In genomic region chr10:22325948-22326702, GRCh38 we compare ENCODE assay signal across 8 cellular contexts. TPM values are rescaled to one million over a fixed set of nuclear protein-coding genes. Genes with fewer than 3 reads are reported as not detected.
A peak's percentile ranks its signal among the peaks of the same experiment; 100 is the strongest.
DNase-seq lines count a peak whose midpoint lies in the region; ATAC-seq and TF ChIP-seq lines count a peak whose summit lies in the region.

No MANE protein-coding gene starts in this region.

- H4K91ac ChIP-seq in IMR-90 (ENCODE audit: insufficient read depth, low read depth, low read length): no peak overlapping the region

- H3K27ac ChIP-seq in IMR-90 (ENCODE audit: insufficient read depth, low read length) (peak overlapping the region; percentile 36), colonic mucosa (peak overlapping the region; percentile 26)

- H3K27me3 ChIP-seq in BE2C (peaks cover 13% of the 10 kb centered on the region), IMR-90 (ENCODE audit: control insufficient read depth, insufficient read depth, low read length) (peaks cover 21% of the 10 kb centered on the region), colonic mucosa (peaks cover 10% of the 10 kb centered on the region)

- peaks cover 8% of the 10 kb centered on the region for H3K36me3 Mint-ChIP-seq in natural killer cell treated with Interleukin-12 subunit alpha and Interleukin-12 subunit beta and Interleukin-15 and Interleukin-18, amount 100 ng/mL, for 72 hours

- peak overlapping the region; percentile 83 for H3K4me3 Mint-ChIP-seq in natural killer cell treated with Interleukin-12 subunit alpha and Interleukin-12 subunit beta and Interleukin-15 and Interleukin-18, amount 100 ng/mL, for 72 hours

- H3K4me2 ChIP-seq in IMR-90 (ENCODE audit: low read depth, low read length): peak overlapping the region; percentile 82

- intact Hi-C loops in IMR-90 (cut with micrococcal nuclease): loop anchor here (1.0 to 10.0 kb wide), 4 partner anchors 111 to 814 kb away; no protein-coding TSS in a partner anchor
- intact Hi-C loops in colonic mucosa (cut with DNase I): loop anchor here (5.0 to 10.0 kb wide), 2 partner anchors 324 to 801 kb away; partner anchors contain the start of genes DNAJC1 and SKIDA1

- peak overlapping the region; percentile 26; the same call in 1 of the 2 replicates for H3K56ac ChIP-seq in IMR-90 (ENCODE audit: extremely low read depth, insufficient read depth, low read length)

- ATAC-seq in IMR-90 (ENCODE audit: low read depth) (peak; percentile 4), HG03432 (IDR thresholded peaks at IDR 0.05; ENCODE audit: unreplicated experiment) (no peak), HG03280 (IDR thresholded peaks at IDR 0.05; ENCODE audit: unreplicated experiment) (no peak)
- no peak for ATAC-seq in natural killer cell treated with Interleukin-12 subunit alpha and Interleukin-12 subunit beta and Interleukin-15 and Interleukin-18, amount 100 ng/mL, for 72 hours

- no TSS peak for BruUV-seq in IMR-90 (replicated peaks; lab: Mats Ljungman, UMichigan)

- H3K27ac Mint-ChIP-seq in natural killer cell treated with Interleukin-12 subunit alpha and Interleukin-12 subunit beta and Interleukin-15 and Interleukin-18, amount 100 ng/mL, for 72 hours: peak overlapping the region; percentile 25 to 43

- dilution Hi-C loops in IMR-90 (cut with HindIII; ENCODE audit: low sequenced_read_pairs, unreplicated experiment): no loop called here

- no peak overlapping the region for H2BK120ac ChIP-seq in IMR-90 (ENCODE audit: low read depth, low read length)

- no peaks in the 10 kb centered on the region for H3K9me3 Mint-ChIP-seq in natural killer cell treated with Interleukin-12 subunit alpha and Interleukin-12 subunit beta and Interleukin-15 and Interleukin-18, amount 100 ng/mL, for 72 hours

- TF ChIP-seq CTCF in BE2C (IDR thresholded peaks at IDR 0.05; ENCODE audit: low read depth, low read length) (no peak), IMR-90 (conservative IDR thresholded peaks at IDR 0.05; ENCODE audit: low read depth, low read length) (no peak), colonic mucosa (IDR thresholded peaks at IDR 0.05) (no peak), GM10248 (IDR thresholded peaks at IDR 0.05; ENCODE audit: control extremely low read depth, extremely low read depth, low read depth, missing control alignments) (no peak)

- no peak overlapping the region for H3K4ac ChIP-seq in IMR-90 (ENCODE audit: low read depth, low read length)

- peak overlapping the region; percentile 55; the same call in 1 of the 2 replicates for H3K23ac ChIP-seq in IMR-90 (ENCODE audit: low read depth, low read length)

- no peak overlapping the region for H4K5ac ChIP-seq in IMR-90 (ENCODE audit: low read depth, low read length)

- peaks cover 28 to 43% of the 10 kb centered on the region in 2 donors for H3K4me1 Mint-ChIP-seq in natural killer cell treated with Interleukin-12 subunit alpha and Interleukin-12 subunit beta and Interleukin-15 and Interleukin-18, amount 100 ng/mL, for 72 hours (ENCODE audit: low read depth in 2 of 2)

- H2AFZ ChIP-seq in IMR-90 (replicated peaks; ENCODE audit: low read length, poor library complexity): peak overlapping the region; percentile 85

- peaks cover 8 to 12% of the 10 kb centered on the region in 2 donors for H3K27me3 Mint-ChIP-seq in natural killer cell treated with Interleukin-12 subunit alpha and Interleukin-12 subunit beta and Interleukin-15 and Interleukin-18, amount 100 ng/mL, for 72 hours

- H2BK5ac ChIP-seq in IMR-90 (ENCODE audit: low read depth, low read length, poor library complexity, severe bottlenecking): no peak overlapping the region

- POLR2A ChIA-PET in IMR-90 (lab: Charles Lee; ENCODE audit: unreplicated experiment): no interaction called here
- POLR2A ChIA-PET in GM10248 (lab: Yijun Ruan, JAX): no interaction called here

- CTCF ChIA-PET in IMR-90 (lab: Yijun Ruan, JAX): interaction anchor here (0.6 kb wide), 1 partner anchor 42 kb away, joined by 8 read pairs; no protein-coding TSS in a partner anchor
- CTCF ChIA-PET in GM10248 (lab: Yijun Ruan, JAX): no interaction called here

- H3K79me1 ChIP-seq in IMR-90 (ENCODE audit: low read depth in 1 of 2, low read length in 2 of 2): peaks cover 22 to 28% of the 10 kb centered on the region in 2 experiments

- H3K4me3 ChIP-seq in BE2C (ENCODE audit: low read depth, low read length) (peak overlapping the region; percentile 62), IMR-90 (ENCODE audit: insufficient read depth, low read depth, low read length) (peak overlapping the region; percentile 61), colonic mucosa (peak overlapping the region; percentile 49)

- H3K4me1 ChIP-seq in BE2C (peaks cover 17% of the 10 kb centered on the region), IMR-90 (ENCODE audit: control insufficient read depth, insufficient read depth, low read length) (no peaks in the 10 kb centered on the region; the same call in 1 of the 2 replicates), colonic mucosa (no peaks in the 10 kb centered on the region)

- DNase-seq in BE2C: no peak
- DNase-seq in IMR-90: peak; percentile 32
- no peak for DNase-seq in colonic mucosa
- DNase-seq in natural killer cell treated with Interleukin-12 subunit alpha and Interleukin-12 subunit beta and Interleukin-15 and Interleukin-18, amount 100 ng/mL, for 72 hours (ENCODE audit: low spot score): no peak
- DNase-seq in NCI-H1092 treated with DMSO at 0.1 percent for 48 hours (lab: John Stamatoyannopoulos, UW): no peak
- no peak for DNase-seq in GM10248 (ENCODE audit: extremely low spot score)

- H4K20me1 ChIP-seq in IMR-90 (ENCODE audit: insufficient read depth, low read length): peaks cover 13% of the 10 kb centered on the region; the same call in 1 of the 2 replicates

- peak overlapping the region; percentile 78 for H3K9ac ChIP-seq in IMR-90 (ENCODE audit: low read depth, low read length)
- peak overlapping the region; percentile 52 to 75 for H3K9ac ChIP-seq in colonic mucosa (ENCODE audit: low read depth in 2 of 2, low read length in 2 of 2)

- H3K36me3 ChIP-seq in BE2C: peaks cover 18% of the 10 kb centered on the region
- peaks cover 7% of the 10 kb centered on the region for H3K36me3 ChIP-seq in IMR-90 (ENCODE audit: control insufficient read depth, insufficient read depth, low read length)
- no peaks in the 10 kb centered on the region for H3K36me3 ChIP-seq in colonic mucosa

- no peak overlapping the region for H3K18ac ChIP-seq in IMR-90 (ENCODE audit: low read depth, low read length)

- no peak for TF ChIP-seq POLR2A in IMR-90 (IDR thresholded peaks at IDR 0.05; ENCODE audit: low read depth, low read length)

- H3K14ac ChIP-seq in IMR-90 (replicated peaks; ENCODE audit: low read depth, low read length): peak overlapping the region; percentile 37; the same call in 1 of the 2 replicates

- in situ Hi-C loops in IMR-90 (cut with MboI; ENCODE audit: low sequenced_read_pairs): loop anchor here (10.0 kb wide), 1 partner anchor 499 kb away; no protein-coding TSS in a partner anchor

- H3K9me1 ChIP-seq in IMR-90 (ENCODE audit: insufficient read depth, low read length): 0 out of 2 replicates have a peak, but pooled peaks cover 2% of the 10 kb centered on the region

- no peak overlapping the region for H2AK9ac ChIP-seq in IMR-90 (replicated peaks; ENCODE audit: low read depth, low read length, poor library complexity)

- no peak for TF ChIP-seq RAD21 in IMR-90 (IDR thresholded peaks at IDR 0.05; ENCODE audit: low read length)

- H2AK5ac ChIP-seq in IMR-90 (ENCODE audit: low read depth, low read length): no peak overlapping the region

- H4K8ac ChIP-seq in IMR-90 (ENCODE audit: low read depth in 2 of 2, low read length in 2 of 2): peak overlapping the region in 1 of 2 experiments; percentile 54; a peak in 1 of 4 replicates

- H3K9me3 ChIP-seq in BE2C: no peaks in the 10 kb centered on the region
- H3K9me3 ChIP-seq in IMR-90 (ENCODE audit: control insufficient read depth, insufficient read depth, low read length): 0 out of 2 replicates have a peak, but pooled peaks cover 3% of the 10 kb centered on the region
- H3K9me3 ChIP-seq in colonic mucosa: no peaks in the 10 kb centered on the region

- no peak overlapping the region for H2BK20ac ChIP-seq in IMR-90 (ENCODE audit: low read depth, low read length)

- H2BK15ac ChIP-seq in IMR-90 (ENCODE audit: low read depth, low read length): no peak overlapping the region

- WGBS in IMR-90 (ENCODE audit: extremely low coverage in 2 of 2, insufficient read length in 1 of 2), 2 experiments: no CpG with 5 or more reads among the region's 18 CpGs

TF ChIP-seq in IMR-90, 13 proteins besides CTCF, POLR2A, EP300 and RAD21 (continues in another document):
- TF ChIP-seq MXI1 (IDR thresholded peaks at IDR 0.05; ENCODE audit: borderline replicate concordance, low read depth, low read length): no peak
- TF ChIP-seq FOS (IDR thresholded peaks at IDR 0.05; ENCODE audit: low read depth, low read length): no peak
- no peak for TF ChIP-seq RCOR1 (IDR thresholded peaks at IDR 0.05; ENCODE audit: insufficient replicate concordance, low read length)
- TF ChIP-seq CHD1 (IDR thresholded peaks at IDR 0.05; ENCODE audit: low read depth, low read length): no peak
- TF ChIP-seq BHLHE40 (IDR thresholded peaks at IDR 0.05; ENCODE audit: low read depth, low read length): no peak

RNA-seq across cellular contexts. Expression of gene BMI1, which starts 5.2 kb away (rescaled TPM):
- polyA plus RNA-seq in BE2C (2012; ENCODE audit: insufficient read depth, insufficient read length, low read depth): 48.1 TPM
- total RNA-seq in IMR-90 (2012; rRNA removed) (25.8 and 38.3 TPM in 2 replicates), colonic mucosa (10 to 100 TPM; 23.5 to 28.6 TPM)
- 19.7 and 19.9 TPM in 2 replicates for polyA plus RNA-seq in IMR-90 (2012; rRNA removed)
- polyA plus RNA-seq in IMR-90 (2012; cell fraction: cytosol; rRNA removed): 3.9 and 8.7 TPM in 2 replicates
- 5.1 and 28.1 TPM in 2 replicates for polyA plus RNA-seq in IMR-90 (2012; cell fraction: nucleus; rRNA removed; ENCODE audit: low replicate concordance)
- total RNA-seq in natural killer cell treated with Interleukin-12 subunit alpha and Interleukin-12 subunit beta and Interleukin-15 and Interleukin-18, amount 100 ng/mL, for 72 hours: 10 to 100 TPM; 38.2 to 44.9 TPM

RNA-seq across cellular contexts. Expression of gene COMMD3, which starts 9.9 kb away (rescaled TPM):
- polyA plus RNA-seq in BE2C (2012; ENCODE audit: insufficient read depth, insufficient read length, low read depth): 62.5 TPM
- 33.1 and 44.8 TPM in 2 replicates for total RNA-seq in IMR-90 (2012; rRNA removed)
- polyA plus RNA-seq in IMR-90 (2012; rRNA removed): 25.4 and 30.8 TPM in 2 replicates
- polyA plus RNA-seq in IMR-90 (2012; cell fraction: cytosol; rRNA removed): 29.0 and 38.5 TPM in 2 replicates
- 13.4 and 38.7 TPM in 2 replicates for polyA plus RNA-seq in IMR-90 (2012; cell fraction: nucleus; rRNA removed; ENCODE audit: low replicate concordance)
- total RNA-seq in colonic mucosa: 10 to 100 TPM; 41.3 to 45.7 TPM
- total RNA-seq in natural killer cell treated with Interleukin-12 subunit alpha and Interleukin-12 subunit beta and Interleukin-15 and Interleukin-18, amount 100 ng/mL, for 72 hours: 10 to 100 TPM; 50.1 to 55.8 TPM

RNA-seq across cellular contexts. Expression of gene SPAG6, which starts 19.2 kb away (rescaled TPM):
- 0.73 TPM for polyA plus RNA-seq in BE2C (2012; ENCODE audit: insufficient read depth, insufficient read length, low read depth)
- total RNA-seq in IMR-90 (2012; rRNA removed): not detected in 2 replicates
- polyA plus RNA-seq in IMR-90 (2012; rRNA removed): not detected in 2 replicates
- not detected in 2 replicates for polyA plus RNA-seq in IMR-90 (2012; cell fraction: cytosol; rRNA removed)
- polyA plus RNA-seq in IMR-90 (2012; cell fraction: nucleus; rRNA removed; ENCODE audit: low replicate concordance): not detected in 2 replicates
- not detected for total RNA-seq in colonic mucosa
- total RNA-seq in natural killer cell treated with Interleukin-12 subunit alpha and Interleukin-12 subunit beta and Interleukin-15 and Interleukin-18, amount 100 ng/mL, for 72 hours: under 1 TPM; 0.28 to 0.29 TPM
